ENCODE assay signal across 31 cellular contexts in the genomic region with DNA sequence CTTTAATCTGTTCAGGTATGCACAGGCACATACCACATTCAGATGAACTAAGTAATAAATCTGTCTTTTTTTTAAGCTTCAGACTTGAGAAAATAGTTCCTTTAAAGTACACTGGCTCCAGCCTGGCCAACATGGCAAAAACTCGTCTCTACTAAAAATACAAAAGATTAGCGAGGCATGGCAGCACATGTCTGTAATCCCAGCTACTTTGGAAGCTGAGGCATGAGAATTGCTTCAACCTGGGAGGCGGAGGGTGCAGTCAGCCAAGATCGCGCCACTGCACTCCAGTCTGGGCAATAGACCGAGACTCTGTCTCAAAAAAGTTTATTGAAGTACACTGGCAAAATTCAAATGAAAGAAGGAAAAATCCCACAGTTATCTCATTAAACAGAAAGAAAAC.
"Had no signal": no experiment of that assay in that cellular context is flagged by ENCODE, and none has a peak within 500 bp of the region (broad histone marks: within the 10 kb centered on the region; RNA-seq: fewer than 3 reads in every experiment).

No MANE protein-coding gene starts in this region.

- H3K27ac ChIP-seq: colonic mucosa, epithelial cell of prostate, esophagus muscularis mucosa, foreskin keratinocyte, gastroesophageal sphincter, heart left ventricle, hepatocyte, ovary, psoas muscle, right lobe of liver, tibial nerve, upper lobe of left lung had no signal

- H3K4me1 Mint-ChIP-seq: central memory CD8-positive, alpha-beta T cell; endodermal cell; naive thymus-derived CD4-positive, alpha-beta T cell; stimulated activated naive CD8-positive, alpha-beta T cell treated with anti-CD3 and anti-CD28 coated beads, Interleukin-15, amount 100 ng/mL, for 72 hours had no signal

- H3K27me3 Mint-ChIP-seq: central memory CD8-positive, alpha-beta T cell; dendritic cell treated with granulocyte-macrophage colony-stimulating factor and Interleukin-4, amounts not matched to agents 40 ng/mL and 50 ng/mL, for 4 days; naive thymus-derived CD4-positive, alpha-beta T cell; stimulated activated naive CD8-positive, alpha-beta T cell treated with anti-CD3 and anti-CD28 coated beads, Interleukin-15, amount 100 ng/mL, for 72 hours had no signal

- H3K9me3 ChIP-seq: colonic mucosa, esophagus muscularis mucosa, gastroesophageal sphincter, heart left ventricle, ovary, psoas muscle, right lobe of liver, tibial nerve, upper lobe of left lung had no signal

- H3K4me3 ChIP-seq: colonic mucosa, esophagus muscularis mucosa, gastroesophageal sphincter, heart left ventricle, hepatocyte, lung, ovary, psoas muscle, right lobe of liver, smooth muscle cell, tibial nerve, upper lobe of left lung had no signal

- ATAC-seq: foreskin keratinocyte; gastroesophageal sphincter; heart left ventricle; left lobe of liver; naive thymus-derived CD4-positive, alpha-beta T cell; right lobe of liver; stimulated activated naive CD8-positive, alpha-beta T cell treated with anti-CD3 and anti-CD28 coated beads, Interleukin-15, amount 100 ng/mL, for 72 hours had no signal

- H3K27me3 ChIP-seq: colonic mucosa, esophagus muscularis mucosa, foreskin keratinocyte, gastroesophageal sphincter, heart left ventricle, hepatocyte, ovary, right lobe of liver, tibial nerve, upper lobe of left lung had no signal

- H3K27ac Mint-ChIP-seq: dendritic cell treated with granulocyte-macrophage colony-stimulating factor and Interleukin-4, amounts not matched to agents 40 ng/mL and 50 ng/mL, for 4 days; endodermal cell; naive thymus-derived CD4-positive, alpha-beta T cell; stimulated activated naive CD8-positive, alpha-beta T cell treated with anti-CD3 and anti-CD28 coated beads, Interleukin-15, amount 100 ng/mL, for 72 hours had no signal

- H3K4me3 Mint-ChIP-seq: central memory CD8-positive, alpha-beta T cell; dendritic cell treated with granulocyte-macrophage colony-stimulating factor and Interleukin-4, amounts not matched to agents 40 ng/mL and 50 ng/mL, for 4 days; endodermal cell; naive thymus-derived CD4-positive, alpha-beta T cell; stimulated activated naive CD8-positive, alpha-beta T cell treated with anti-CD3 and anti-CD28 coated beads, Interleukin-15, amount 100 ng/mL, for 72 hours had no signal

- H3K4me1 ChIP-seq: colonic mucosa, esophagus muscularis mucosa, foreskin keratinocyte, heart left ventricle, right lobe of liver, tibial nerve, upper lobe of left lung had no signal

- H3K36me3 ChIP-seq: colonic mucosa, ovary, right lobe of liver had no signal

- DNase-seq: colonic mucosa; effector CD8-positive, alpha-beta T cell; endodermal cell; heart left ventricle; kidney; mesenchymal stem cell; midbrain; naive thymus-derived CD4-positive, alpha-beta T cell; occipital lobe; ovary; posterior cingulate gyrus; psoas muscle; right lobe of liver; stimulated activated CD4-positive, alpha-beta T cell treated with anti-CD3 and anti-CD28 coated beads, Interleukin-12 subunit alpha, Interleukin-12 subunit beta, amount 100 ng/mL, for 4 hours; stimulated activated CD4-positive, alpha-beta T cell treated with anti-CD3 and anti-CD28 coated beads, Interleukin-1b, Interleukin-23, amount 100 ng/mL, for 48 hours; stimulated activated CD4-positive, alpha-beta T cell treated with anti-CD3 and anti-CD28 coated beads, Interleukin-4, amount 100 ng/mL, for 1 hour; stimulated activated CD8-positive, alpha-beta memory T cell treated with anti-CD3 and anti-CD28 coated beads, Interleukin-4, amount 100 ng/mL, for 48 hours; stimulated activated naive CD4-positive, alpha-beta T cell; stimulated activated naive CD8-positive, alpha-beta T cell treated with anti-CD3 and anti-CD28 coated beads, Interleukin-15, amount 100 ng/mL, for 72 hours; upper lobe of left lung had no signal

- H3K9me3 Mint-ChIP-seq: central memory CD8-positive, alpha-beta T cell; dendritic cell treated with granulocyte-macrophage colony-stimulating factor and Interleukin-4, amounts not matched to agents 40 ng/mL and 50 ng/mL, for 4 days; endodermal cell; naive thymus-derived CD4-positive, alpha-beta T cell; stimulated activated naive CD8-positive, alpha-beta T cell treated with anti-CD3 and anti-CD28 coated beads, Interleukin-15, amount 100 ng/mL, for 72 hours had no signal
